In the genomic region with DNA sequence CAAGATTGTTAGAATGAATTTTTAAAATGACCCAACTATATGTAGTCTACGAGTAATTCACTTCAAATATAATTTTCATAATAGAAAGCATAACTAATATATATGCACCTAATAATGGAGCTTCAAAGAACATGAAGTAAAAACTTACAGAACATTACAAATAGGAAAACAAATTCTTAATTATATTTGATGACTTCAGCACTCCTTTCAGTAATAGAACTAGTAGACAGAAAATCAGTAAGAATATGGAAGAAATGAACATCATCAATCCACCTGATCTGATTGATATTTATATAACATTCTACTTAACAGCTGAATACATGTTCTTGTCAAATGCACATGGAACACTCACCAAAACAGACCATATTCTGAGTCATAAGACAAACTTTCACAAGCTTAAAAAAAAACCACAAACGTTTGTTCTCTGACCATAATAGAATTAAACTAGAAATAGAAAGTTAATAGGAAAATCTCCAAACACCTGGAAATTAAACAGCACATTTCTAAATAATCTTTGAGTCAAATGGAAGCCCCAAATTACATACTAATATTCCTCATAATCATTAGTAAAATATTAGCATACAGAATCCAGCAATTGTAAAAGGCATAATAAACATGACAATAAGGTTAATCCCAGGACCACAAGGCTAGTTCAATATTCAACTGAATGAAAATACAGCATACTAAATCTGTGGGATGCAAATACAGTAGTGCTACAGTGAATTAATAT, we compare ENCODE assay signal across 9 cellular contexts. TPM values are rescaled to one million over a fixed set of nuclear protein-coding genes. Genes with fewer than 3 reads are reported as not detected.
DNase-seq lines count a peak whose midpoint lies in the region; ATAC-seq and TF ChIP-seq lines count a peak whose summit lies in the region.
"Had no signal": no experiment of that assay in that cellular context is flagged by ENCODE, and none has a peak within 500 bp of the region (broad histone marks: within the 10 kb centered on the region; RNA-seq: fewer than 3 reads in every experiment).

No MANE protein-coding gene starts in this region.

- POLR2A ChIA-PET in activated CD4-positive, alpha-beta memory T cell treated with anti-CD3 and anti-CD28 coated beads for 36 hours (lab: Charles Lee) = no interaction called here

- no peak overlapping the region for H2AFZ ChIP-seq in OCI-LY3 (ENCODE audit: low read depth, low read length)

- intact Hi-C loops in left lung (cut with DNase I) (no loop called here), transverse colon (cut with DNase I; ENCODE audit: low total_unique reads) (no loop called here)
- intact Hi-C loops in activated CD4-positive, alpha-beta memory T cell treated with anti-CD3 and anti-CD28 coated beads for 36 hours (cut with micrococcal nuclease) = loop anchor here (2.0 kb wide), 1 partner anchor 48 kb away; a partner anchor contains a TSS

- 51 to 69% methylated on average over 2 of the region's 2 CpGs for WGBS in transverse colon (ENCODE audit: low coverage in 1 of 2), 2 donors

- peak overlapping the region; percentile 10; the same call in 1 of the 2 replicates for H3K4me2 ChIP-seq in OCI-LY3 (ENCODE audit: low read length)

- H3K27me3 Mint-ChIP-seq in activated CD4-positive, alpha-beta memory T cell treated with anti-CD3 and anti-CD28 coated beads for 36 hours = no peaks in the 10 kb centered on the region

- peaks cover 64% of the 10 kb centered on the region for H4K20me1 ChIP-seq in OCI-LY3 (ENCODE audit: insufficient read depth, low read length)

- TF ChIP-seq POLR2A in transverse colon (IDR thresholded peaks at IDR 0.05) = no peak

- H3K9me3 ChIP-seq in OCI-LY3 (ENCODE audit: insufficient read depth, low read length) = no peaks in the 10 kb centered on the region
- H3K9me3 ChIP-seq in left lung = no peaks in the 10 kb centered on the region
- no peaks in the 10 kb centered on the region for H3K9me3 ChIP-seq in transverse colon

- ATAC-seq in GM18511 (IDR thresholded peaks at IDR 0.05; ENCODE audit: unreplicated experiment) = peak; percentile 85
- peak; percentile 83 for ATAC-seq in HG02763 (IDR thresholded peaks at IDR 0.05; ENCODE audit: unreplicated experiment)
- peak; percentile 49 for ATAC-seq in left lung

- peaks cover 67% of the 10 kb centered on the region for H3K79me2 ChIP-seq in OCI-LY3 (ENCODE audit: low read length)

- CTCF ChIA-PET in activated CD4-positive, alpha-beta memory T cell treated with anti-CD3 and anti-CD28 coated beads for 36 hours (lab: Charles Lee) = interaction anchor here (1.4 kb wide), 1 partner anchor 67 kb away, joined by 3 read pairs; no protein-coding TSS in a partner anchor

- H3K4me1 ChIP-seq in OCI-LY3 (ENCODE audit: low read length) (peaks cover 25% of the 10 kb centered on the region), left lung (peaks cover 0 to 11% of the 10 kb centered on the region in 2 donors), transverse colon (peaks cover 0 to 11% (median 5%) of the 10 kb centered on the region in 4 donors)

- TF ChIP-seq EP300 in transverse colon (IDR thresholded peaks at IDR 0.05; ENCODE audit: low read depth) = no peak

- no peak overlapping the region for H3K9ac ChIP-seq in OCI-LY3 (ENCODE audit: low read length)

- DNase-seq in left lung (no peak), transverse colon (no peak), islet precursor cell (no peak)
- no peak for DNase-seq in activated naive CD4-positive, alpha-beta T cell treated with anti-CD3 and anti-CD28 coated beads, Interleukin-2, amount 50 U/mL, for 16 hours
- DNase-seq in activated CD4-positive, alpha-beta memory T cell treated with anti-CD3 and anti-CD28 coated beads for 36 hours = no peak
- DNase-seq: NCI-H510A treated with DMSO at 0.1 percent for 48 hours had no signal

- no peak overlapping the region for H3K27ac ChIP-seq in OCI-LY3 (ENCODE audit: low read length)
- H3K27ac ChIP-seq in left lung = no peak overlapping the region
- H3K27ac ChIP-seq in transverse colon = no peak overlapping the region

- H3K4me3 ChIP-seq in OCI-LY3 (ENCODE audit: low read length) (no peak overlapping the region), left lung (no peak overlapping the region), transverse colon (no peak overlapping the region)

- H3K27ac Mint-ChIP-seq in activated CD4-positive, alpha-beta memory T cell treated with anti-CD3 and anti-CD28 coated beads for 36 hours = no peak overlapping the region

- H3K9me3 Mint-ChIP-seq in activated CD4-positive, alpha-beta memory T cell treated with anti-CD3 and anti-CD28 coated beads for 36 hours = peaks cover 6% of the 10 kb centered on the region

- peaks cover 21% of the 10 kb centered on the region for H3K36me3 Mint-ChIP-seq in activated CD4-positive, alpha-beta memory T cell treated with anti-CD3 and anti-CD28 coated beads for 36 hours

- TF ChIP-seq CTCF in OCI-LY3 (IDR thresholded peaks at IDR 0.05; ENCODE audit: low read depth, low read length) (no peak), left lung (IDR thresholded peaks at IDR 0.05) (no peak), transverse colon (IDR thresholded peaks at IDR 0.05) (no peak)

- H3K27me3 ChIP-seq in OCI-LY3 (ENCODE audit: low read depth, low read length) = peaks cover 7% of the 10 kb centered on the region; the same call in 1 of the 2 replicates
- H3K27me3 ChIP-seq in left lung = no peaks in the 10 kb centered on the region
- no peaks in the 10 kb centered on the region for H3K27me3 ChIP-seq in transverse colon

- H3K36me3 ChIP-seq in OCI-LY3 (replicated peaks; ENCODE audit: low read depth, low read length) = peaks cover 9% of the 10 kb centered on the region
- H3K36me3 ChIP-seq in left lung = no peaks in the 10 kb centered on the region
- H3K36me3 ChIP-seq in transverse colon = no peaks in the 10 kb centered on the region

- in situ Hi-C loops in transverse colon (cut with MboI; ENCODE audit: low pct_ligation_motif_present in 1 of 4, low pct_unique_long_range_greater_than_20kb in 1 of 4, low sequenced_read_pairs in 3 of 4) = no loop called here

- H3K4me3 Mint-ChIP-seq in activated CD4-positive, alpha-beta memory T cell treated with anti-CD3 and anti-CD28 coated beads for 36 hours = no peak overlapping the region

- H3K4me1 Mint-ChIP-seq in activated CD4-positive, alpha-beta memory T cell treated with anti-CD3 and anti-CD28 coated beads for 36 hours (ENCODE audit: low read depth) = peaks cover 44% of the 10 kb centered on the region

RNA-seq across cellular contexts. Expression of a gene that starts 48.0 kb away (rescaled TPM):
- total RNA-seq in left lung (10 to 100 TPM; 30.8 to 35.9 TPM), transverse colon (10 to 100 TPM; 20.9 to 51.8 (median 34.8) TPM)
- total RNA-seq in activated CD4-positive, alpha-beta memory T cell treated with anti-CD3 and anti-CD28 coated beads for 36 hours = 10 to 100 TPM; 29.2 to 33.0 TPM
